Comparison of ENCODE assay signal across 10 cellular contexts in the genomic region with DNA sequence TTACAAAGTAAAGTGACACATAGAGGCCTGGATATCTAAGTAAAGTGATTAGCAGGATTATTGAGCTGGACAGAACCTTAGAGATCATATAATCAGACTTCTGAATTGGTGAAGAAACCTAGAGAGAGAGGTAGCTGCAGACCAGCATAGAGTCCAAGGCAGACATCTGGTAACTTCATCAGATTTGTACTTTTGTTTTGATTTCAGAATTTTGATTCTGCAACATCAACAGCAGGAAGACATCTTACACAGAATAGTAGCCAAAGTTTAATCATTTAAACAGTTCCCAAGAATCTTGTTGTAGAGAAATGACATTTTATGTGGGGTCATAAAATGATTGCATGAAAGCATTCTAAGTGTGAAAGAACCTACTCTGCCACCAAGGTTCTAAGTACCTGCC. TPM values are rescaled to one million over a fixed set of nuclear protein-coding genes. Genes with fewer than 3 reads are reported as not detected.
DNase-seq lines count a peak whose midpoint lies in the region; ATAC-seq and TF ChIP-seq lines count a peak whose summit lies in the region.
"Had no signal": no experiment of that assay in that cellular context is flagged by ENCODE, and none has a peak within 500 bp of the region (broad histone marks: within the 10 kb centered on the region; RNA-seq: fewer than 3 reads in every experiment).

No MANE protein-coding gene starts in this region.

- in situ Hi-C loops in GM23248 (cut with MboI) (loop anchor here (5.0 to 10.0 kb wide), 2 partner anchors 92 to 149 kb away; partner anchors contain the start of gene TGM2), brain microvascular endothelial cell (cut with HindIII; ENCODE audit: low pct_ligation_motif_present, low sequenced_read_pairs) (no loop called here)

- no peak overlapping the region for H3K4me3 ChIP-seq in GM23248
- H3K4me3 ChIP-seq in brain microvascular endothelial cell (ENCODE audit: low read depth, low read length): no peak overlapping the region
- H3K4me3 ChIP-seq in right atrium auricular region: no peak overlapping the region
- H3K4me3 ChIP-seq in smooth muscle cell: no peak overlapping the region

- H3K4me2 ChIP-seq in GM23248 (ENCODE audit: unreplicated experiment) (peak overlapping the region; percentile 22), smooth muscle cell (no peak overlapping the region)

- H3K27ac ChIP-seq in GM23248: 0 out of 2 replicates have a peak overlapping the region, but pooled peaks have one; percentile 20
- peak overlapping the region; percentile 56 for H3K27ac ChIP-seq in brain microvascular endothelial cell
- peak overlapping the region; percentile 81 to 90 for H3K27ac ChIP-seq in right atrium auricular region
- H3K27ac ChIP-seq in smooth muscle cell (ENCODE audit: low read depth): peak overlapping the region; percentile 1

- DNase-seq in GM23248 (no peak), brain microvascular endothelial cell (no peak), right atrium auricular region (ENCODE audit: low spot score) (no peak), smooth muscle cell (lab: John Stamatoyannopoulos, UW; ENCODE audit: unreplicated experiment) (no peak), NCI-H146 (lab: John Stamatoyannopoulos, UW) (no peak), HuH-7 (ENCODE audit: low spot score) (no peak)
- DNase-seq: activated CD4-positive, CD25-positive, alpha-beta regulatory T cell; activated effector memory CD4-positive, alpha-beta T cell treated with anti-CD3 and anti-CD28 coated beads, Interleukin-2, amount 50 U/mL, for 16 hours had no signal

- H3K36me3 ChIP-seq in GM23248 (ENCODE audit: low read depth): peaks cover 34% of the 10 kb centered on the region
- H3K36me3 ChIP-seq in brain microvascular endothelial cell (replicated peaks): peaks cover 36% of the 10 kb centered on the region
- peaks cover 42% of the 10 kb centered on the region for H3K36me3 ChIP-seq in right atrium auricular region
- H3K36me3 ChIP-seq in smooth muscle cell (ENCODE audit: low read depth): peaks cover 19% of the 10 kb centered on the region

- H3K79me2 ChIP-seq in GM23248 (ENCODE audit: insufficient read depth) (peaks cover 14% of the 10 kb centered on the region), smooth muscle cell (ENCODE audit: low read depth) (peaks cover 5% of the 10 kb centered on the region)

- H3F3A ChIP-seq in GM23248 (ENCODE audit: insufficient read depth) (peaks cover 43% of the 10 kb centered on the region), smooth muscle cell (ENCODE audit: low read depth) (peaks cover 11% of the 10 kb centered on the region)

- no peak overlapping the region for H3K9ac ChIP-seq in GM23248
- no peak overlapping the region for H3K9ac ChIP-seq in smooth muscle cell (ENCODE audit: low read depth)

- H3K9me3 ChIP-seq in GM23248 (ENCODE audit: low read depth) (no peaks in the 10 kb centered on the region), right atrium auricular region (no peaks in the 10 kb centered on the region), smooth muscle cell (replicated peaks; ENCODE audit: low read depth) (no peaks in the 10 kb centered on the region)

- H3K27me3 ChIP-seq in GM23248 (replicated peaks; ENCODE audit: insufficient read depth) (no peaks in the 10 kb centered on the region), brain microvascular endothelial cell (replicated peaks) (no peaks in the 10 kb centered on the region), right atrium auricular region (no peaks in the 10 kb centered on the region), smooth muscle cell (ENCODE audit: low read depth) (no peaks in the 10 kb centered on the region)

- ATAC-seq in HG03175 (IDR thresholded peaks at IDR 0.05; ENCODE audit: unreplicated experiment) (no peak), HG03159 (IDR thresholded peaks at IDR 0.05; ENCODE audit: unreplicated experiment) (no peak)

- H3K4me1 ChIP-seq in GM23248 (ENCODE audit: insufficient read depth): peaks cover 24% of the 10 kb centered on the region
- peaks cover 0 to 45% of the 10 kb centered on the region in 2 donors for H3K4me1 ChIP-seq in right atrium auricular region
- peaks cover 4% of the 10 kb centered on the region for H3K4me1 ChIP-seq in smooth muscle cell (ENCODE audit: low read depth)

- TF ChIP-seq CTCF in brain microvascular endothelial cell (IDR thresholded peaks at IDR 0.05; ENCODE audit: low read depth, low read length, missing control alignments) (no peak), right atrium auricular region (IDR thresholded peaks at IDR 0.05) (no peak), smooth muscle cell (IDR thresholded peaks at IDR 0.05; ENCODE audit: borderline replicate concordance, insufficient read depth, poor library complexity, severe bottlenecking) (no peak)

- H2AFZ ChIP-seq in GM23248 (no peak overlapping the region), smooth muscle cell (ENCODE audit: low read depth) (no peak overlapping the region)

- H3K9me2 ChIP-seq in GM23248 (ENCODE audit: insufficient read depth): no peaks in the 10 kb centered on the region

- H4K20me1 ChIP-seq in GM23248 (ENCODE audit: insufficient read depth): no peaks in the 10 kb centered on the region
- H4K20me1 ChIP-seq in smooth muscle cell (ENCODE audit: low read depth): peaks cover 12% of the 10 kb centered on the region

RNA-seq across cellular contexts. Expression of gene RPRD1B, which starts 39.3 kb away (rescaled TPM):
- total RNA-seq in GM23248 (2014; rRNA removed; shearing (Covaris generic)): 13.5 and 19.6 TPM in 2 replicates
- 14.4 and 15.6 TPM in 2 replicates for polyA plus RNA-seq in GM23248 (2016; fragmentation: Nextera tagmentation; extraction: Ambion mirVana)
- 10 to 100 TPM; 60.1 to 75.8 TPM for total RNA-seq in right atrium auricular region
- 40.2 and 59.1 TPM in 2 replicates for total RNA-seq in smooth muscle cell
- 13.5 and 19.6 TPM in 2 replicates for polyA plus RNA-seq in smooth muscle cell

RNA-seq across cellular contexts. Expression of gene TTI1, which starts 39.6 kb away (rescaled TPM):
- 9.9 and 12.1 TPM in 2 replicates for total RNA-seq in GM23248 (2014; rRNA removed; shearing (Covaris generic))
- polyA plus RNA-seq in GM23248 (2016; fragmentation: Nextera tagmentation; extraction: Ambion mirVana): 12.2 and 13.3 TPM in 2 replicates
- 10 to 100 TPM; 10.8 to 11.5 TPM for total RNA-seq in right atrium auricular region
- 17.0 and 20.4 TPM in 2 replicates for total RNA-seq in smooth muscle cell
- 14.2 and 20.0 TPM in 2 replicates for polyA plus RNA-seq in smooth muscle cell

Comparison
In these comparisons a context has a peak if more than half of its experiments do, and no peak if none do; other contexts are left out.
1. H3K27ac ChIP-seq: peak in every context shown above with its lines; median percentile 86 in right atrium auricular region; 56 in brain microvascular endothelial cell; 20 in GM23248; 1 in smooth muscle cell.